1 cellular context compared by ENCODE assay signal in the genomic region with DNA sequence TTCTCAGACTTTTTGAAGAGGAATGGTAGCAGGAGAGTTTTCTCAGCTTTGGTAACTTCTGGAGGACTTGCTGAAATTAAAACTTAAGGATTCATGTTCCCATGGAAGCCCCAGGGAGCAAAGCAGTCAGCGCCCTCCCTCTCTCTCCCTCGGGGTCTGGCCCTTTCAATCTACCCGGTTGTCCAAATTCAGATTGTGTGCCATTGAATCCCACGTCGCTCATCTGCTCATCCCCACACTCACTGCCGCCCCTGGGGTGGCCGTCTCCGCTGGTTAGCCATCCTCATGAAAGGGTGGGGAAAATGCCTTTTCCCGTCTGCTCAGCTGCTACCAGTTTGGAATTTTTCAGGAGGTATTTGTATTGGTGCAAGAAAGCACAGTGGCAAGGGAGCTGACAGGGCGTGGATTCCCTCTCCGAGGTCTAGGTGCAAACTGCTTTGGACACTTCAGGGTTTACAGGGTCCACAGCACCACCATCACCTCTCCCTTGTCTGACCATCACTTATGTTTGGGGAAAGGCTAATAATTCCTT.
TF ChIP-seq lines count a peak whose summit lies in the region.

No MANE protein-coding gene starts in this region.

TF ChIP-seq in GM23338, 12 proteins besides CTCF, POLR2A, EP300 and RAD21:
- TF ChIP-seq, protein P1, sequence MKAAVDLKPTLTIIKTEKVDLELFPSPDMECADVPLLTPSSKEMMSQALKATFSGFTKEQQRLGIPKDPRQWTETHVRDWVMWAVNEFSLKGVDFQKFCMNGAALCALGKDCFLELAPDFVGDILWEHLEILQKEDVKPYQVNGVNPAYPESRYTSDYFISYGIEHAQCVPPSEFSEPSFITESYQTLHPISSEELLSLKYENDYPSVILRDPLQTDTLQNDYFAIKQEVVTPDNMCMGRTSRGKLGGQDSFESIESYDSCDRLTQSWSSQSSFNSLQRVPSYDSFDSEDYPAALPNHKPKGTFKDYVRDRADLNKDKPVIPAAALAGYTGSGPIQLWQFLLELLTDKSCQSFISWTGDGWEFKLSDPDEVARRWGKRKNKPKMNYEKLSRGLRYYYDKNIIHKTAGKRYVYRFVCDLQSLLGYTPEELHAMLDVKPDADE (IDR thresholded peaks at IDR 0.05): no peak
- no peak for TF ChIP-seq NANOG (IDR thresholded peaks at IDR 0.05; ENCODE audit: borderline replicate concordance)
- no peak for TF ChIP-seq ZNF114 (CRISPR knock-in tag; IDR thresholded peaks at IDR 0.05)
- no peak for TF ChIP-seq STAT1 (IDR thresholded peaks at IDR 0.05; ENCODE audit: unreplicated experiment)
- TF ChIP-seq JUNB (IDR thresholded peaks at IDR 0.05; ENCODE audit: unreplicated experiment): no peak
- no peak for TF ChIP-seq ZNF331 (CRISPR knock-in tag; IDR thresholded peaks at IDR 0.05; ENCODE audit: low read depth)
- TF ChIP-seq, protein P2, sequence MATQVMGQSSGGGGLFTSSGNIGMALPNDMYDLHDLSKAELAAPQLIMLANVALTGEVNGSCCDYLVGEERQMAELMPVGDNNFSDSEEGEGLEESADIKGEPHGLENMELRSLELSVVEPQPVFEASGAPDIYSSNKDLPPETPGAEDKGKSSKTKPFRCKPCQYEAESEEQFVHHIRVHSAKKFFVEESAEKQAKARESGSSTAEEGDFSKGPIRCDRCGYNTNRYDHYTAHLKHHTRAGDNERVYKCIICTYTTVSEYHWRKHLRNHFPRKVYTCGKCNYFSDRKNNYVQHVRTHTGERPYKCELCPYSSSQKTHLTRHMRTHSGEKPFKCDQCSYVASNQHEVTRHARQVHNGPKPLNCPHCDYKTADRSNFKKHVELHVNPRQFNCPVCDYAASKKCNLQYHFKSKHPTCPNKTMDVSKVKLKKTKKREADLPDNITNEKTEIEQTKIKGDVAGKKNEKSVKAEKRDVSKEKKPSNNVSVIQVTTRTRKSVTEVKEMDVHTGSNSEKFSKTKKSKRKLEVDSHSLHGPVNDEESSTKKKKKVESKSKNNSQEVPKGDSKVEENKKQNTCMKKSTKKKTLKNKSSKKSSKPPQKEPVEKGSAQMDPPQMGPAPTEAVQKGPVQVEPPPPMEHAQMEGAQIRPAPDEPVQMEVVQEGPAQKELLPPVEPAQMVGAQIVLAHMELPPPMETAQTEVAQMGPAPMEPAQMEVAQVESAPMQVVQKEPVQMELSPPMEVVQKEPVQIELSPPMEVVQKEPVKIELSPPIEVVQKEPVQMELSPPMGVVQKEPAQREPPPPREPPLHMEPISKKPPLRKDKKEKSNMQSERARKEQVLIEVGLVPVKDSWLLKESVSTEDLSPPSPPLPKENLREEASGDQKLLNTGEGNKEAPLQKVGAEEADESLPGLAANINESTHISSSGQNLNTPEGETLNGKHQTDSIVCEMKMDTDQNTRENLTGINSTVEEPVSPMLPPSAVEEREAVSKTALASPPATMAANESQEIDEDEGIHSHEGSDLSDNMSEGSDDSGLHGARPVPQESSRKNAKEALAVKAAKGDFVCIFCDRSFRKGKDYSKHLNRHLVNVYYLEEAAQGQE (IDR thresholded peaks at IDR 0.05; ENCODE audit: unreplicated experiment): no peak
- TF ChIP-seq CREB1 (CRISPR knock-in tag; IDR thresholded peaks at IDR 0.05; ENCODE audit: low read depth): no peak
- TF ChIP-seq, protein P3, sequence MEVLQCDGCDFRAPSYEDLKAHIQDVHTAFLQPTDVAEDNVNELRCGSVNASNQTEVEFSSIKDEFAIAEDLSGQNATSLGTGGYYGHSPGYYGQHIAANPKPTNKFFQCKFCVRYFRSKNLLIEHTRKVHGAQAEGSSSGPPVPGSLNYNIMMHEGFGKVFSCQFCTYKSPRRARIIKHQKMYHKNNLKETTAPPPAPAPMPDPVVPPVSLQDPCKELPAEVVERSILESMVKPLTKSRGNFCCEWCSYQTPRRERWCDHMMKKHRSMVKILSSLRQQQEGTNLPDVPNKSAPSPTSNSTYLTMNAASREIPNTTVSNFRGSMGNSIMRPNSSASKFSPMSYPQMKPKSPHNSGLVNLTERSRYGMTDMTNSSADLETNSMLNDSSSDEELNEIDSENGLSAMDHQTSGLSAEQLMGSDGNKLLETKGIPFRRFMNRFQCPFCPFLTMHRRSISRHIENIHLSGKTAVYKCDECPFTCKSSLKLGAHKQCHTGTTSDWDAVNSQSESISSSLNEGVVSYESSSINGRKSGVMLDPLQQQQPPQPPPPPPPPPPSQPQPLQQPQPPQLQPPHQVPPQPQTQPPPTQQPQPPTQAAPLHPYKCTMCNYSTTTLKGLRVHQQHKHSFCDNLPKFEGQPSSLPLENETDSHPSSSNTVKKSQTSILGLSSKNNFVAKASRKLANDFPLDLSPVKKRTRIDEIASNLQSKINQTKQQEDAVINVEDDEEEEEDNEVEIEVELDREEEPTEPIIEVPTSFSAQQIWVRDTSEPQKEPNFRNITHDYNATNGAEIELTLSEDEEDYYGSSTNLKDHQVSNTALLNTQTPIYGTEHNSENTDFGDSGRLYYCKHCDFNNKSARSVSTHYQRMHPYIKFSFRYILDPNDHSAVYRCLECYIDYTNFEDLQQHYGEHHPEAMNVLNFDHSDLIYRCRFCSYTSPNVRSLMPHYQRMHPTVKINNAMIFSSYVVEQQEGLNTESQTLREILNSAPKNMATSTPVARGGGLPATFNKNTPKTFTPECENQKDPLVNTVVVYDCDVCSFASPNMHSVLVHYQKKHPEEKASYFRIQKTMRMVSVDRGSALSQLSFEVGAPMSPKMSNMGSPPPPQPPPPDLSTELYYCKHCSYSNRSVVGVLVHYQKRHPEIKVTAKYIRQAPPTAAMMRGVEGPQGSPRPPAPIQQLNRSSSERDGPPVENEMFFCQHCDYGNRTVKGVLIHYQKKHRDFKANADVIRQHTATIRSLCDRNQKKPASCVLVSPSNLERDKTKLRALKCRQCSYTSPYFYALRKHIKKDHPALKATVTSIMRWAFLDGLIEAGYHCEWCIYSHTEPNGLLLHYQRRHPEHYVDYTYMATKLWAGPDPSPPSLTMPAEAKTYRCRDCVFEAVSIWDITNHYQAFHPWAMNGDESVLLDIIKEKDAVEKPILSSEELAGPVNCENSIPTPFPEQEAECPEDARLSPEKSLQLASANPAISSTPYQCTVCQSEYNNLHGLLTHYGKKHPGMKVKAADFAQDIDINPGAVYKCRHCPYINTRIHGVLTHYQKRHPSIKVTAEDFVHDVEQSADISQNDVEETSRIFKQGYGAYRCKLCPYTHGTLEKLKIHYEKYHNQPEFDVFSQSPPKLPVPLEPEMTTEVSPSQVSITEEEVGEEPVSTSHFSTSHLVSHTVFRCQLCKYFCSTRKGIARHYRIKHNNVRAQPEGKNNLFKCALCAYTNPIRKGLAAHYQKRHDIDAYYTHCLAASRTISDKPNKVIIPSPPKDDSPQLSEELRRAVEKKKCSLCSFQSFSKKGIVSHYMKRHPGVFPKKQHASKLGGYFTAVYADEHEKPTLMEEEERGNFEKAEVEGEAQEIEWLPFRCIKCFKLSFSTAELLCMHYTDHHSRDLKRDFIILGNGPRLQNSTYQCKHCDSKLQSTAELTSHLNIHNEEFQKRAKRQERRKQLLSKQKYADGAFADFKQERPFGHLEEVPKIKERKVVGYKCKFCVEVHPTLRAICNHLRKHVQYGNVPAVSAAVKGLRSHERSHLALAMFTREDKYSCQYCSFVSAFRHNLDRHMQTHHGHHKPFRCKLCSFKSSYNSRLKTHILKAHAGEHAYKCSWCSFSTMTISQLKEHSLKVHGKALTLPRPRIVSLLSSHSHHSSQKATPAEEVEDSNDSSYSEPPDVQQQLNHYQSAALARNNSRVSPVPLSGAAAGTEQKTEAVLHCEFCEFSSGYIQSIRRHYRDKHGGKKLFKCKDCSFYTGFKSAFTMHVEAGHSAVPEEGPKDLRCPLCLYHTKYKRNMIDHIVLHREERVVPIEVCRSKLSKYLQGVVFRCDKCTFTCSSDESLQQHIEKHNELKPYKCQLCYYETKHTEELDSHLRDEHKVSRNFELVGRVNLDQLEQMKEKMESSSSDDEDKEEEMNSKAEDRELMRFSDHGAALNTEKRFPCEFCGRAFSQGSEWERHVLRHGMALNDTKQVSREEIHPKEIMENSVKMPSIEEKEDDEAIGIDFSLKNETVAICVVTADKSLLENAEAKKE (CRISPR knock-in tag; IDR thresholded peaks at IDR 0.05): no peak
- TF ChIP-seq POLR2AphosphoS5 (IDR thresholded peaks at IDR 0.05; ENCODE audit: low read depth): no peak
- no peak for TF ChIP-seq EZH2 (IDR thresholded peaks at IDR 0.05; ENCODE audit: low read depth, unreplicated experiment)
- no peak for TF ChIP-seq EZH2phosphoT487 (IDR thresholded peaks at IDR 0.05; ENCODE audit: unreplicated experiment)
